Comparison of ENCODE assay signal across 11 cellular contexts in genomic region chr5:100872409-100873190, GRCh38. TPM values are rescaled to one million over a fixed set of nuclear protein-coding genes. Genes with fewer than 3 reads are reported as not detected.
DNase-seq lines count a peak whose midpoint lies in the region; ATAC-seq and TF ChIP-seq lines count a peak whose summit lies in the region.
"Had no signal": no experiment of that assay in that cellular context is flagged by ENCODE, and none has a peak within 500 bp of the region (broad histone marks: within the 10 kb centered on the region; RNA-seq: fewer than 3 reads in every experiment).

No MANE protein-coding gene starts in this region.

- peak; percentile 5 for DNase-seq in stimulated activated CD8-positive, alpha-beta memory T cell treated with anti-CD3 and anti-CD28 coated beads, Interleukin-12 subunit alpha, Interleukin-12 subunit beta, amount 100 ng/mL, for 24 hours (ENCODE audit: extremely low read depth)
- DNase-seq in stimulated activated CD8-positive, alpha-beta memory T cell treated with anti-CD3 and anti-CD28 coated beads, Interleukin-4, amount 100 ng/mL, for 48 hours = no peak
- DNase-seq in activated CD4-positive, alpha-beta memory T cell treated with anti-CD3 and anti-CD28 coated beads, Interleukin-2, amount 10 ng/mL, durations not matched to agents 7 days and 5 days = no peak
- DNase-seq in sigmoid colon (no peak), NCI-H1436 (lab: John Stamatoyannopoulos, UW) (no peak), DMS153 treated with DMSO at 0.1 percent for 48 hours (lab: John Stamatoyannopoulos, UW; ENCODE audit: unreplicated experiment) (no peak)
- DNase-seq: AML-193, NCI-H1436 treated with DMSO at 0.1 percent for 48 hours, thyroid gland had no signal

- TF ChIP-seq EP300 in sigmoid colon (IDR thresholded peaks at IDR 0.05) = no peak

- no peaks in the 10 kb centered on the region for H3K4me1 ChIP-seq in sigmoid colon
- H3K4me1 ChIP-seq: thyroid gland had no signal

- peaks cover 85% of the 10 kb centered on the region for H3K36me3 Mint-ChIP-seq in activated CD4-positive, alpha-beta memory T cell treated with anti-CD3 and anti-CD28 coated beads, Interleukin-2, amount 10 ng/mL, durations not matched to agents 7 days and 5 days (ENCODE audit: low read depth)
- peaks cover 84% of the 10 kb centered on the region for H3K36me3 Mint-ChIP-seq in stimulated activated naive CD8-positive, alpha-beta T cell treated with anti-CD3 and anti-CD28 coated beads, Interleukin-15, Interleukin-2, amounts not matched to agents 100 ng/mL and 50 ng/mL, for 24 hours (ENCODE audit: low read depth)

- no peaks in the 10 kb centered on the region for H3K27me3 ChIP-seq in sigmoid colon
- H3K27me3 ChIP-seq: thyroid gland had no signal

- ATAC-seq in HG02885 (IDR thresholded peaks at IDR 0.05; ENCODE audit: poor library complexity, unreplicated experiment) = peak; percentile 60

- POLR2A ChIA-PET in activated CD4-positive, alpha-beta memory T cell treated with anti-CD3 and anti-CD28 coated beads, Interleukin-2, amount 10 ng/mL, durations not matched to agents 7 days and 5 days (lab: Charles Lee) = interaction anchor here (1.0 to 2.1 kb wide), 4 partner anchors 15 to 30 kb away, joined by 3 to 12 read pairs (median 5); partner anchors contain the start of gene ST8SIA4

- no peak overlapping the region for H3K4me3 Mint-ChIP-seq in activated CD4-positive, alpha-beta memory T cell treated with anti-CD3 and anti-CD28 coated beads, Interleukin-2, amount 10 ng/mL, durations not matched to agents 7 days and 5 days
- peak overlapping the region; percentile 17 for H3K4me3 Mint-ChIP-seq in stimulated activated naive CD8-positive, alpha-beta T cell treated with anti-CD3 and anti-CD28 coated beads, Interleukin-15, Interleukin-2, amounts not matched to agents 100 ng/mL and 50 ng/mL, for 24 hours

- WGBS in sigmoid colon, 2 donors = 78 to 84% methylated on average over 2 of the region's 2 CpGs

- H3K27me3 Mint-ChIP-seq in activated CD4-positive, alpha-beta memory T cell treated with anti-CD3 and anti-CD28 coated beads, Interleukin-2, amount 10 ng/mL, durations not matched to agents 7 days and 5 days = no peaks in the 10 kb centered on the region
- H3K27me3 Mint-ChIP-seq in stimulated activated naive CD8-positive, alpha-beta T cell treated with anti-CD3 and anti-CD28 coated beads, Interleukin-15, Interleukin-2, amounts not matched to agents 100 ng/mL and 50 ng/mL, for 24 hours = no peaks in the 10 kb centered on the region

- no peaks in the 10 kb centered on the region for H3K9me3 ChIP-seq in sigmoid colon
- H3K9me3 ChIP-seq: thyroid gland had no signal

- peaks cover 49% of the 10 kb centered on the region for H3K4me1 Mint-ChIP-seq in activated CD4-positive, alpha-beta memory T cell treated with anti-CD3 and anti-CD28 coated beads, Interleukin-2, amount 10 ng/mL, durations not matched to agents 7 days and 5 days
- H3K4me1 Mint-ChIP-seq in stimulated activated naive CD8-positive, alpha-beta T cell treated with anti-CD3 and anti-CD28 coated beads, Interleukin-15, Interleukin-2, amounts not matched to agents 100 ng/mL and 50 ng/mL, for 24 hours (ENCODE audit: low read depth) = peaks cover 70% of the 10 kb centered on the region

- intact Hi-C loops in sigmoid colon (cut with DNase I) = no loop called here

- no peak overlapping the region for H3K27ac ChIP-seq in sigmoid colon
- H3K27ac ChIP-seq: thyroid gland had no signal

- TF ChIP-seq POLR2A in sigmoid colon (IDR thresholded peaks at IDR 0.05) = no peak

- no peaks in the 10 kb centered on the region for H3K36me3 ChIP-seq in sigmoid colon
- H3K36me3 ChIP-seq: thyroid gland had no signal

- CTCF ChIA-PET in activated CD4-positive, alpha-beta memory T cell treated with anti-CD3 and anti-CD28 coated beads, Interleukin-2, amount 10 ng/mL, durations not matched to agents 7 days and 5 days (lab: Charles Lee) = no interaction called here

- peaks cover 6% of the 10 kb centered on the region for H3K9me3 Mint-ChIP-seq in activated CD4-positive, alpha-beta memory T cell treated with anti-CD3 and anti-CD28 coated beads, Interleukin-2, amount 10 ng/mL, durations not matched to agents 7 days and 5 days
- H3K9me3 Mint-ChIP-seq in stimulated activated naive CD8-positive, alpha-beta T cell treated with anti-CD3 and anti-CD28 coated beads, Interleukin-15, Interleukin-2, amounts not matched to agents 100 ng/mL and 50 ng/mL, for 24 hours = no peaks in the 10 kb centered on the region

- no peak overlapping the region for H3K4me3 ChIP-seq in sigmoid colon
- H3K4me3 ChIP-seq: thyroid gland had no signal

- TF ChIP-seq CTCF in sigmoid colon (IDR thresholded peaks at IDR 0.05) = no peak

- H3K27ac Mint-ChIP-seq in activated CD4-positive, alpha-beta memory T cell treated with anti-CD3 and anti-CD28 coated beads, Interleukin-2, amount 10 ng/mL, durations not matched to agents 7 days and 5 days = peak overlapping the region; percentile 2
- peak overlapping the region; percentile 87 for H3K27ac Mint-ChIP-seq in stimulated activated naive CD8-positive, alpha-beta T cell treated with anti-CD3 and anti-CD28 coated beads, Interleukin-15, Interleukin-2, amounts not matched to agents 100 ng/mL and 50 ng/mL, for 24 hours

RNA-seq across cellular contexts. Expression of gene ST8SIA4, which starts 30.5 kb away (rescaled TPM):
- 10 to 100 TPM; 69.4 to 72.1 TPM for total RNA-seq in activated CD4-positive, alpha-beta memory T cell treated with anti-CD3 and anti-CD28 coated beads, Interleukin-2, amount 10 ng/mL, durations not matched to agents 7 days and 5 days
- total RNA-seq in sigmoid colon = 1 to 10 TPM; 1.4 to 8.3 (median 2.6) TPM
- polyA plus RNA-seq in sigmoid colon = 1 to 10 TPM in 2 of 3 donors, under 1 TPM in 1; 0.60 to 4.1 (median 3.0) TPM

Comparison
In these comparisons a context has a peak if more than half of its experiments do, and no peak if none do; other contexts are left out.
1. RNA of gene ST8SIA4, which starts 30.5 kb away (total RNA-seq): 69.4 to 72.1 TPM in activated CD4-positive, alpha-beta memory T cell treated with anti-CD3 and anti-CD28 coated beads, Interleukin-2, amount 10 ng/mL, durations not matched to agents 7 days and 5 days; 1.4 to 8.3 TPM in sigmoid colon; every median in the first group is over 4 times any median in the second.